In genomic region chr15:74242296-74242929, GRCh38 we compare ENCODE assay signal across 14 cellular contexts. TPM values are rescaled to one million over a fixed set of nuclear protein-coding genes. Genes with fewer than 3 reads are reported as not detected.
DNase-seq lines count a peak whose midpoint lies in the region; ATAC-seq and TF ChIP-seq lines count a peak whose summit lies in the region.
"Had no signal": no experiment of that assay in that cellular context is flagged by ENCODE, and none has a peak within 500 bp of the region (broad histone marks: within the 10 kb centered on the region; RNA-seq: fewer than 3 reads in every experiment).

No MANE protein-coding gene starts in this region.

- H3K27ac ChIP-seq in mesodermal cell (ENCODE audit: low read depth, low read length, severe bottlenecking) = peak overlapping the region; percentile 5
- H3K27ac ChIP-seq in dorsolateral prefrontal cortex = peak overlapping the region in 2 of 59 donors; percentile 22 to 27
- H3K27ac ChIP-seq: BLaER1 had no signal

- H3K9me3 ChIP-seq in mesodermal cell (ENCODE audit: control insufficient read depth, low read length) = no peaks in the 10 kb centered on the region
- H3K9me3 ChIP-seq: BLaER1, upper lobe of left lung had no signal

- H3K9me3 Mint-ChIP-seq in brain = peaks cover 0 to 2% (median 0%) of the 10 kb centered on the region in 5 experiments
- H3K9me3 Mint-ChIP-seq in activated CD8-positive, alpha-beta T cell treated with anti-CD3 and anti-CD28 coated beads, Interleukin-2, amount 10 ng/mL, durations not matched to agents 7 days and 5 days (ENCODE audit: insufficient read depth) = no peaks in the 10 kb centered on the region
- H3K9me3 Mint-ChIP-seq: activated naive CD8-positive, alpha-beta T cell treated with anti-CD3 and anti-CD28 coated beads, Interleukin-2, amount 50 U/mL, for 24 hours had no signal

- H3K4me3 ChIP-seq in mesodermal cell (ENCODE audit: extremely low read depth, insufficient read depth, low read length, poor library complexity, severe bottlenecking) = no peak overlapping the region
- H3K4me3 ChIP-seq in dorsolateral prefrontal cortex = no peak overlapping the region
- H3K4me3 ChIP-seq: BLaER1, upper lobe of left lung had no signal

- H3K4me3 Mint-ChIP-seq in brain = no peak overlapping the region
- no peak overlapping the region for H3K4me3 Mint-ChIP-seq in activated CD8-positive, alpha-beta T cell treated with anti-CD3 and anti-CD28 coated beads, Interleukin-2, amount 10 ng/mL, durations not matched to agents 7 days and 5 days
- H3K4me3 Mint-ChIP-seq: activated naive CD8-positive, alpha-beta T cell treated with anti-CD3 and anti-CD28 coated beads, Interleukin-2, amount 50 U/mL, for 24 hours had no signal

- no peaks in the 10 kb centered on the region for H3K27me3 ChIP-seq in dorsolateral prefrontal cortex
- H3K27me3 ChIP-seq: BLaER1 had no signal

- H3K27ac Mint-ChIP-seq in brain = peak overlapping the region; percentile 71 to 99 (median 95)
- no peak overlapping the region for H3K27ac Mint-ChIP-seq in activated CD8-positive, alpha-beta T cell treated with anti-CD3 and anti-CD28 coated beads, Interleukin-2, amount 10 ng/mL, durations not matched to agents 7 days and 5 days
- H3K27ac Mint-ChIP-seq: activated naive CD8-positive, alpha-beta T cell treated with anti-CD3 and anti-CD28 coated beads, Interleukin-2, amount 50 U/mL, for 24 hours had no signal

- intact Hi-C loops in dorsolateral prefrontal cortex (cut with DNase I) = no loop called here

- TF ChIP-seq CTCF in brain (conservative IDR thresholded peaks at IDR 0.05) (no peak), dorsolateral prefrontal cortex (IDR thresholded peaks at IDR 0.05 in 54 of 56, conservative IDR thresholded peaks at IDR 0.05 in 2 of 56; ENCODE audit: low read depth in 1 of 56, partially characterized antibody in 56 of 56) (no peak)

- POLR2A ChIA-PET in activated CD8-positive, alpha-beta T cell treated with anti-CD3 and anti-CD28 coated beads, Interleukin-2, amount 10 ng/mL, durations not matched to agents 7 days and 5 days (lab: Charles Lee) = no interaction called here

- H3K27me3 Mint-ChIP-seq in brain = no peaks in the 10 kb centered on the region
- peaks cover 21% of the 10 kb centered on the region for H3K27me3 Mint-ChIP-seq in activated CD8-positive, alpha-beta T cell treated with anti-CD3 and anti-CD28 coated beads, Interleukin-2, amount 10 ng/mL, durations not matched to agents 7 days and 5 days (ENCODE audit: low read depth)

- in situ Hi-C loops in ACHN (cut with HindIII; ENCODE audit: low pct_ligation_motif_present, low pct_unique_long_range_greater_than_20kb, low sequenced_read_pairs) = no loop called here

- H3K4me1 Mint-ChIP-seq in brain = peaks cover 94% of the 10 kb centered on the region
- peaks cover 8% of the 10 kb centered on the region for H3K4me1 Mint-ChIP-seq in activated CD8-positive, alpha-beta T cell treated with anti-CD3 and anti-CD28 coated beads, Interleukin-2, amount 10 ng/mL, durations not matched to agents 7 days and 5 days (ENCODE audit: low read depth)

- H3K4me1 ChIP-seq in mesodermal cell (ENCODE audit: control insufficient read depth, insufficient read depth, low read length, poor library complexity, severe bottlenecking) = peaks cover 25% of the 10 kb centered on the region

- WGBS in mesodermal cell (ENCODE audit: insufficient coverage in 2 of 2), 2 experiments = 33 to 35% methylated on average over 9 to 10 of the region's 10 CpGs

- H3K36me3 ChIP-seq in mesodermal cell (ENCODE audit: control insufficient read depth, insufficient read depth, low read length) = no peaks in the 10 kb centered on the region
- H3K36me3 ChIP-seq: BLaER1, upper lobe of left lung had no signal

- no peak for ATAC-seq in GM18858 (IDR thresholded peaks at IDR 0.05; ENCODE audit: unreplicated experiment)
- no peak for ATAC-seq in activated CD8-positive, alpha-beta T cell treated with anti-CD3 and anti-CD28 coated beads, Interleukin-2, amount 10 ng/mL, durations not matched to agents 7 days and 5 days
- ATAC-seq: activated naive CD8-positive, alpha-beta T cell treated with anti-CD3 and anti-CD28 coated beads, Interleukin-2, amount 50 U/mL, for 24 hours had no signal

- no peaks in the 10 kb centered on the region for H3K36me3 Mint-ChIP-seq in brain
- H3K36me3 Mint-ChIP-seq in activated CD8-positive, alpha-beta T cell treated with anti-CD3 and anti-CD28 coated beads, Interleukin-2, amount 10 ng/mL, durations not matched to agents 7 days and 5 days (ENCODE audit: low read depth) = no peaks in the 10 kb centered on the region

- CTCF ChIA-PET in activated CD8-positive, alpha-beta T cell treated with anti-CD3 and anti-CD28 coated beads, Interleukin-2, amount 10 ng/mL, durations not matched to agents 7 days and 5 days (lab: Charles Lee) = interaction anchor here (0.7 kb wide), 1 partner anchor 9 kb away, joined by 3 read pairs; no protein-coding TSS in a partner anchor

- DNase-seq in ACHN (peak; percentile 27), HS-27A (ENCODE audit: low read depth) (peak; percentile 52), SHP77 (lab: John Stamatoyannopoulos, UW) (no peak), dorsolateral prefrontal cortex (no peak)
- DNase-seq in activated CD8-positive, alpha-beta T cell treated with anti-CD3 and anti-CD28 coated beads, Interleukin-2, amount 10 ng/mL, durations not matched to agents 7 days and 5 days = no peak
- DNase-seq: activated naive CD8-positive, alpha-beta T cell treated with anti-CD3 and anti-CD28 coated beads, Interleukin-2, amount 50 U/mL, for 24 hours; hypothalamus; midbrain; NCI-H1694 had no signal

RNA-seq across cellular contexts. Expression of gene CCDC33, which starts 6.3 kb away (rescaled TPM):
- 0.46 TPM for polyA plus RNA-seq in brain (ENCODE audit: insufficient read depth, low read depth, low replicate concordance)
- 4.4 TPM for polyA plus RNA-seq in mesodermal cell (2013, experiment 1 of 2)
- 4.0 TPM for polyA plus RNA-seq in mesodermal cell (2013, experiment 2 of 2)
- total RNA-seq in activated CD8-positive, alpha-beta T cell treated with anti-CD3 and anti-CD28 coated beads, Interleukin-2, amount 10 ng/mL, durations not matched to agents 7 days and 5 days = not detected
- 1 to 10 TPM in 2 of 120 experiments, under 1 TPM in 16, not detected in 102; 0.14 to 2.0 (median 0.36) TPM for total RNA-seq in dorsolateral prefrontal cortex

RNA-seq across cellular contexts. Expression of gene STRA6, which starts 39.8 kb away (rescaled TPM):
- polyA plus RNA-seq in brain (ENCODE audit: insufficient read depth, low read depth, low replicate concordance) = 1.1 TPM
- 51.9 TPM for polyA plus RNA-seq in mesodermal cell (2013, experiment 1 of 2)
- polyA plus RNA-seq in mesodermal cell (2013, experiment 2 of 2) = 51.2 TPM
- not detected for total RNA-seq in activated CD8-positive, alpha-beta T cell treated with anti-CD3 and anti-CD28 coated beads, Interleukin-2, amount 10 ng/mL, durations not matched to agents 7 days and 5 days
- 1 to 10 TPM in 32 of 120 experiments, under 1 TPM in 48, not detected in 40; 0.19 to 3.2 (median 0.83) TPM for total RNA-seq in dorsolateral prefrontal cortex

Comparison
In these comparisons a context has a peak if more than half of its experiments do, and no peak if none do; other contexts are left out.
1. DNase-seq: peak in ACHN (single experiment) and HS-27A (single experiment); none in activated CD8-positive, alpha-beta T cell treated with anti-CD3 and anti-CD28 coated beads, Interleukin-2, amount 10 ng/mL, durations not matched to agents 7 days and 5 days (single experiment), SHP77 (0 of 2) and dorsolateral prefrontal cortex (0 of 10).